Comparison of ENCODE assay signal across 2 cellular contexts in the genomic region with DNA sequence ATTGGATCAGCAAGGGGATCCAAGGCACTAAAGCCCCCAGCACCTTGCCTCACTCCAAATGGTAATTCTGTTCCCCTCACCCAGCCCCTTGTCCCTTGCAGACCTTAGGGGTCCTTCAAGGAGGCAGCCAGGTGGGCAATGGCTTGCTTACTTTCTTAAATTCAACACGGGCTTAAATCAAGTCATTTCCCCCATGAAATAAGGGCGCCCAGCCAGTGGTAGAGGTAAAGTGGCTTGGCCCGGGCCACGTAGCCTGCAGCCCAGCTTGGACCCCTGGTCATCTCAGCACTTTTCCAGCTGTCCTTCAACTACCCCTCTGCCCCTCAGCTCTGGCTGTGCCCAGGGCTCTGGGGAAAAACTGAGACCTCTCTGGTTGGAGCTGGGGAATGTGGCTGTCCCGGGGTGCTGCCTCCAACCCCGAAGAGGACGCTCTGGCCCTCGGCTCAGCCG.
TF ChIP-seq lines count a peak whose summit lies in the region.

No MANE protein-coding gene starts in this region.

TF ChIP-seq in IMR-90, 13 proteins besides CTCF, POLR2A, EP300 and RAD21:
- no peak for TF ChIP-seq MAZ (IDR thresholded peaks at IDR 0.05; ENCODE audit: borderline replicate concordance, low read depth, low read length)
- TF ChIP-seq NFE2L2 (IDR thresholded peaks at IDR 0.05; ENCODE audit: low read depth, low read length), result no peak
- TF ChIP-seq BHLHE40 (IDR thresholded peaks at IDR 0.05; ENCODE audit: low read depth, low read length), result no peak
- TF ChIP-seq CEBPB (IDR thresholded peaks at IDR 0.05; ENCODE audit: low read depth, low read length), result no peak
- TF ChIP-seq FOS (IDR thresholded peaks at IDR 0.05; ENCODE audit: low read depth, low read length), result no peak
- TF ChIP-seq MAFK (IDR thresholded peaks at IDR 0.05; ENCODE audit: low read depth, low read length), result no peak
- TF ChIP-seq SMC3 (IDR thresholded peaks at IDR 0.05; ENCODE audit: low read depth, low read length), result no peak
- no peak for TF ChIP-seq RFX5 (IDR thresholded peaks at IDR 0.05; ENCODE audit: low read depth, low read length)
- TF ChIP-seq, protein P1, sequence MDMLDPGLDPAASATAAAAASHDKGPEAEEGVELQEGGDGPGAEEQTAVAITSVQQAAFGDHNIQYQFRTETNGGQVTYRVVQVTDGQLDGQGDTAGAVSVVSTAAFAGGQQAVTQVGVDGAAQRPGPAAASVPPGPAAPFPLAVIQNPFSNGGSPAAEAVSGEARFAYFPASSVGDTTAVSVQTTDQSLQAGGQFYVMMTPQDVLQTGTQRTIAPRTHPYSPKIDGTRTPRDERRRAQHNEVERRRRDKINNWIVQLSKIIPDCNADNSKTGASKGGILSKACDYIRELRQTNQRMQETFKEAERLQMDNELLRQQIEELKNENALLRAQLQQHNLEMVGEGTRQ (IDR thresholded peaks at IDR 0.05; ENCODE audit: low read depth, low read length), result no peak
- TF ChIP-seq CHD1 (IDR thresholded peaks at IDR 0.05; ENCODE audit: low read depth, low read length), result no peak
- no peak for TF ChIP-seq MXI1 (IDR thresholded peaks at IDR 0.05; ENCODE audit: borderline replicate concordance, low read depth, low read length)
- no peak for TF ChIP-seq RCOR1 (IDR thresholded peaks at IDR 0.05; ENCODE audit: insufficient replicate concordance, low read length)
- TF ChIP-seq, protein P2, sequence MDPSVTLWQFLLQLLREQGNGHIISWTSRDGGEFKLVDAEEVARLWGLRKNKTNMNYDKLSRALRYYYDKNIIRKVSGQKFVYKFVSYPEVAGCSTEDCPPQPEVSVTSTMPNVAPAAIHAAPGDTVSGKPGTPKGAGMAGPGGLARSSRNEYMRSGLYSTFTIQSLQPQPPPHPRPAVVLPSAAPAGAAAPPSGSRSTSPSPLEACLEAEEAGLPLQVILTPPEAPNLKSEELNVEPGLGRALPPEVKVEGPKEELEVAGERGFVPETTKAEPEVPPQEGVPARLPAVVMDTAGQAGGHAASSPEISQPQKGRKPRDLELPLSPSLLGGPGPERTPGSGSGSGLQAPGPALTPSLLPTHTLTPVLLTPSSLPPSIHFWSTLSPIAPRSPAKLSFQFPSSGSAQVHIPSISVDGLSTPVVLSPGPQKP (IDR thresholded peaks at IDR 0.05; ENCODE audit: borderline replicate concordance, low read depth, low read length), result no peak

TF ChIP-seq in HEK293T, 16 proteins besides CTCF, POLR2A, EP300 and RAD21:
- TF ChIP-seq L3MBTL2 (conservative IDR thresholded peaks at IDR 0.05) (no peak), NFRKB (IDR thresholded peaks at IDR 0.05) (no peak), FOXK2 (IDR thresholded peaks at IDR 0.05) (no peak), BHLHE40 (IDR thresholded peaks at IDR 0.05; ENCODE audit: borderline replicate concordance) (no peak), SUZ12 (IDR thresholded peaks at IDR 0.05) (no peak), LEF1 (IDR thresholded peaks at IDR 0.05; ENCODE audit: borderline replicate concordance) (no peak), SP1 (IDR thresholded peaks at IDR 0.05) (no peak), HDGF (IDR thresholded peaks at IDR 0.05; ENCODE audit: borderline replicate concordance) (no peak), ELF4 (IDR thresholded peaks at IDR 0.05) (no peak), FOXM1 (IDR thresholded peaks at IDR 0.05; ENCODE audit: borderline replicate concordance) (no peak)
